Comparison of ENCODE assay signal across 26 cellular contexts in the genomic region with DNA sequence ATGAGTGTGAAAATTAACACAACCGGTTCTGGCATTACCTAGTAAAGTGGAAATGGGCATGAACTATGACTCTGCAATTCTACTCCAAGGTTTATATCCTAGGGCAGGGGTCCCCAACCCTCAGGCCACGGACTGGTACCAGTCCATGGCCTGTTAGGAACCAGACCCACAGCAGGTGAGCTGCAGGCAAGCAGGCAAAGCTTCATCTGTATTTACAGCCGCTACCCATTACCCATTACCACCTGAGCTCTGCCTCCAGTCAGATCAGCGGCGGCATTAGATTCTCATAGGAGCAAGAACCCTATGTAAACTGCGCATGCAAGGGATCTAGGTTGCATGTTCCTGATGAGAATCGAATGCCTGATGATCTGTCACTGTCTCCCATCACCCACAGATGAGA. TPM values are rescaled to one million over a fixed set of nuclear protein-coding genes. Genes with fewer than 3 reads are reported as not detected.
DNase-seq lines count a peak whose midpoint lies in the region; ATAC-seq, FAIRE-seq and TF ChIP-seq lines count a peak whose summit lies in the region.
"Had no signal": no experiment of that assay in that cellular context is flagged by ENCODE, and none has a peak within 500 bp of the region (broad histone marks: within the 10 kb centered on the region; RNA-seq: fewer than 3 reads in every experiment).

No MANE protein-coding gene starts in this region.

- H3K27ac Mint-ChIP-seq in osteocyte (ENCODE audit: unreplicated experiment) (no peak overlapping the region), type B pancreatic cell (no peak overlapping the region)
- H3K27ac Mint-ChIP-seq: CD14-positive monocyte; CD4-positive, alpha-beta memory T cell; CD4-positive, CD25-positive, alpha-beta regulatory T cell had no signal

- DNase-seq in cardiac septum (ENCODE audit: low spot score) = peak; percentile 12
- DNase-seq in heart right ventricle = no peak
- DNase-seq in kidney = peak; percentile 37
- DNase-seq in osteocyte (ENCODE audit: extremely low spot score, unreplicated experiment) = peak; percentile 60
- DNase-seq in type B pancreatic cell (ENCODE audit: extremely low spot score, unreplicated experiment) = peak; percentile 6
- no peak for DNase-seq in NCI-H2107 (lab: John Stamatoyannopoulos, UW)
- DNase-seq in right lobe of liver = no peak
- DNase-seq: 8988T; ACHN; BE2C; C1 segment of cervical spinal cord; CD4-positive, alpha-beta memory T cell; CD4-positive, CD25-positive, alpha-beta regulatory T cell; CD8-positive, alpha-beta memory T cell; COR-L47; DMS 273 treated with DMSO at 0.1 percent for 48 hours; DMS153; DMS53; DMS79 treated with DMSO at 0.1 percent for 48 hours; GF-D8 had no signal

- H3K9me3 Mint-ChIP-seq in osteocyte (ENCODE audit: unreplicated experiment) (no peaks in the 10 kb centered on the region), type B pancreatic cell (no peaks in the 10 kb centered on the region)

- peaks cover 0 to 20% (median 11%) of the 10 kb centered on the region in 9 donors for H3K4me1 ChIP-seq in heart right ventricle
- no peaks in the 10 kb centered on the region for H3K4me1 ChIP-seq in kidney (ENCODE audit: control insufficient read depth in 1 of 2, insufficient read depth in 1 of 2, low read depth in 1 of 2, low read length in 2 of 2)
- peaks cover 0 to 3% (median 0%) of the 10 kb centered on the region in 4 donors for H3K4me1 ChIP-seq in right lobe of liver
- H3K4me1 ChIP-seq: BE2C, BLaER1 had no signal

- TF ChIP-seq CTCF in heart right ventricle (IDR thresholded peaks at IDR 0.05) (no peak), kidney (IDR thresholded peaks at IDR 0.05; ENCODE audit: borderline replicate concordance, extremely low read depth, insufficient read depth) (no peak), osteocyte (IDR thresholded peaks at IDR 0.05) (no peak), type B pancreatic cell (conservative IDR thresholded peaks at IDR 0.05) (no peak), right lobe of liver (IDR thresholded peaks at IDR 0.05) (no peak)

- no peaks in the 10 kb centered on the region for H3K36me3 Mint-ChIP-seq in osteocyte (ENCODE audit: unreplicated experiment)
- no peaks in the 10 kb centered on the region for H3K36me3 Mint-ChIP-seq in type B pancreatic cell

- no peaks in the 10 kb centered on the region for H3K36me3 ChIP-seq in heart right ventricle
- no peaks in the 10 kb centered on the region for H3K36me3 ChIP-seq in kidney (ENCODE audit: control insufficient read depth in 1 of 2, insufficient read depth in 2 of 2, low read length in 2 of 2)
- no peaks in the 10 kb centered on the region for H3K36me3 ChIP-seq in right lobe of liver
- H3K36me3 ChIP-seq: BE2C had no signal

- no peak overlapping the region for H3K9ac ChIP-seq in kidney (ENCODE audit: low read length in 2 of 2)
- H3K9ac ChIP-seq: BLaER1 had no signal

- WGBS in heart right ventricle, 2 donors = 91 to 95% methylated on average over 7 of the region's 7 CpGs
- 100% methylated on average over 3 of the region's 7 CpGs for WGBS in right lobe of liver (ENCODE audit: insufficient coverage, low coverage, low lambda C conversion rate, missing lambda C conversion rate)

- H3K4me3 Mint-ChIP-seq in osteocyte (ENCODE audit: unreplicated experiment) = no peak overlapping the region
- no peak overlapping the region for H3K4me3 Mint-ChIP-seq in type B pancreatic cell
- H3K4me3 Mint-ChIP-seq: CD14-positive monocyte; CD4-positive, alpha-beta memory T cell; CD8-positive, alpha-beta memory T cell had no signal

- intact Hi-C loops in cardiac septum (cut with DNase I) = no loop called here
- intact Hi-C loops in heart right ventricle (cut with DNase I) = loop anchor here in 2 of 10 donors (2.0 kb wide), 1 partner anchor 154 kb away; no protein-coding TSS in a partner anchor
- intact Hi-C loops in kidney (cut with DNase I) = no loop called here
- intact Hi-C loops in right lobe of liver (cut with DNase I) = no loop called here

- no peak overlapping the region for H3K27ac ChIP-seq in heart right ventricle
- no peak overlapping the region for H3K27ac ChIP-seq in kidney (ENCODE audit: low read depth in 2 of 2, low read length in 2 of 2)
- no peak overlapping the region for H3K27ac ChIP-seq in right lobe of liver
- H3K27ac ChIP-seq: BLaER1 had no signal

- H3K27me3 ChIP-seq in heart right ventricle (no peaks in the 10 kb centered on the region), right lobe of liver (no peaks in the 10 kb centered on the region)

- H3K4me3 ChIP-seq in heart right ventricle (no peak overlapping the region), kidney (ENCODE audit: low read length in 2 of 2) (no peak overlapping the region), right lobe of liver (no peak overlapping the region)
- H3K4me3 ChIP-seq: BLaER1 had no signal

- TF ChIP-seq POLR2A in right lobe of liver (IDR thresholded peaks at IDR 0.05) = no peak

- H3K4me1 Mint-ChIP-seq in osteocyte (ENCODE audit: unreplicated experiment) = peaks cover 9% of the 10 kb centered on the region
- peaks cover 4% of the 10 kb centered on the region for H3K4me1 Mint-ChIP-seq in type B pancreatic cell (ENCODE audit: unreplicated experiment)

- H3K9me3 ChIP-seq in heart right ventricle (peaks cover 0 to 23% (median 13%) of the 10 kb centered on the region in 11 donors), kidney (ENCODE audit: control insufficient read depth in 1 of 2, low read length in 2 of 2) (no peaks in the 10 kb centered on the region), right lobe of liver (peaks cover 0 to 15% (median 0%) of the 10 kb centered on the region in 4 donors)
- H3K9me3 ChIP-seq: BE2C had no signal

- no peak for FAIRE-seq in kidney (lab: Jason Lieb, UNC)
- FAIRE-seq: G401.6, GM12891, GM19239 had no signal

- H3K27me3 Mint-ChIP-seq in osteocyte (ENCODE audit: unreplicated experiment) = peaks cover 9% of the 10 kb centered on the region
- no peaks in the 10 kb centered on the region for H3K27me3 Mint-ChIP-seq in type B pancreatic cell
- H3K27me3 Mint-ChIP-seq: CD4-positive, alpha-beta memory T cell; CD8-positive, alpha-beta memory T cell had no signal

- ATAC-seq in heart right ventricle (no peak), right lobe of liver (no peak), HG02798 (IDR thresholded peaks at IDR 0.05; ENCODE audit: poor library complexity, unreplicated experiment) (no peak)

RNA-seq across cellular contexts. Expression of a gene that starts 49.8 kb away (rescaled TPM):
- total RNA-seq in cardiac septum = 20.6 TPM
- total RNA-seq in heart right ventricle = 10 to 100 TPM; 14.1 to 24.5 (median 20.5) TPM
- 10 to 100 TPM; 14.1 to 27.8 TPM for polyA plus RNA-seq in heart right ventricle
- total RNA-seq in kidney = 18.0 TPM
- polyA plus RNA-seq in kidney (ENCODE audit: insufficient read depth, low read depth, low replicate concordance) = 18.8 TPM
- total RNA-seq in osteocyte = 26.9 and 29.1 TPM in 2 replicates
- total RNA-seq in type B pancreatic cell (ENCODE audit: low replicate concordance) = 35.0 and 48.1 TPM in 2 replicates
- total RNA-seq in right lobe of liver = 10 to 100 TPM in 3 of 6 experiments, 1 to 10 TPM in 3; 7.0 to 15.6 (median 10.8) TPM

RNA-seq across cellular contexts. Expression of a gene that starts 50.3 kb away (rescaled TPM):
- total RNA-seq in cardiac septum (52.6 TPM), heart right ventricle (10 to 100 TPM; 37.7 to 48.4 (median 44.2) TPM), kidney (79.0 TPM), osteocyte (92.9 and 93.2 TPM in 2 replicates), type B pancreatic cell (ENCODE audit: low replicate concordance) (118 and 130 TPM in 2 replicates), right lobe of liver (10 to 100 TPM; 20.0 to 28.1 (median 22.7) TPM)
- polyA plus RNA-seq in heart right ventricle (10 to 100 TPM; 18.6 to 40.2 TPM), kidney (ENCODE audit: insufficient read depth, low read depth, low replicate concordance) (25.5 TPM)

Comparison
In these comparisons a context has a peak if more than half of its experiments do, and no peak if none do; other contexts are left out.
1. DNase-seq: peak in cardiac septum (single experiment), kidney (single experiment), osteocyte (single experiment) and type B pancreatic cell (single experiment); none in heart right ventricle (0 of 2), NCI-H2107 (single experiment) and right lobe of liver (0 of 3).